ENCODE assay signal across 19 cellular contexts in the genomic region with DNA sequence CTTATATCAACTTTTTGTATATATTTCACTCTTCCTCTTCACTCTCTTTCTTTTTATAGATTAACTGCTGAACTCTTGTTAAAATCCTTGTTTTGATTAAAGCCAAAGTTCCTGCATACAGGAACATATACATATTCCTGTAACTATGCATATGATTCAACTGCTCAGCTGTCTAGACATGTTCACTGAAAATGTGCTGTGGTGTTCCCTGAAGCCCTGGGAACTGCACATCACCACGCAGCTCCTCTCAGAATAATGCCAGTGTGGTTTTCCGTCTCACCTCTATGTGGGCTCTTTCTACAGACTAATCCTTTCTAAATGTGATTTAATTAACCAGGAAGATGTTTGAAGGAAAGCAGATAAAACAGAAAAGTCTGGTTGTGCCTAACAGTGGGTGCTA. TPM values are rescaled to one million over a fixed set of nuclear protein-coding genes. Genes with fewer than 3 reads are reported as not detected.
"Had no signal": no experiment of that assay in that cellular context is flagged by ENCODE, and none has a peak within 500 bp of the region (broad histone marks: within the 10 kb centered on the region; RNA-seq: fewer than 3 reads in every experiment).

No MANE protein-coding gene starts in this region.

- H3K36me3 ChIP-seq: adrenal gland, SJCRH30 had no signal

- H3K4me2 ChIP-seq: PC-9 had no signal

- H3K27me3 ChIP-seq: adrenal gland, SJCRH30 had no signal

- ATAC-seq: activated CD4-positive, CD25-positive, alpha-beta regulatory T cell treated with anti-CD3 and anti-CD28 coated beads, Interleukin-2, amount 50 U/mL, for 24 hours; activated CD8-positive, alpha-beta T cell treated with anti-CD3 and anti-CD28 coated beads for 36 hours had no signal

- DNase-seq: activated CD4-positive, alpha-beta T cell treated with anti-CD3 and anti-CD28 coated beads for 4 hours; activated CD8-positive, alpha-beta memory T cell treated with anti-CD3 and anti-CD28 coated beads, Interleukin-2, amount 50 U/mL, for 4 hours; activated CD8-positive, alpha-beta T cell treated with anti-CD3 and anti-CD28 coated beads for 36 hours; activated naive CD4-positive, alpha-beta T cell treated with anti-CD3 and anti-CD28 coated beads, Interleukin-2, amount 50 U/mL, for 16 hours; activated naive CD8-positive, alpha-beta T cell treated with anti-CD3 and anti-CD28 coated beads, Interleukin-2, amount 10 ng/mL, durations not matched to agents 7 days and 5 days; activated T-cell treated with anti-CD3 and anti-CD28 coated beads, Interleukin-2, amount 50 U/mL, for 1 hour; adrenal gland; anterior cingulate cortex; MM.1S; NCI-H1105; NCI-H1436; NCI-H1694 treated with DMSO at 0.1 percent for 48 hours; NCI-H2029 treated with DMSO at 0.1 percent for 48 hours; NCI-H510A treated with DMSO at 0.1 percent for 48 hours; PC-9; Right ventricle myocardium superior; SJCRH30 had no signal

- H3K4me1 ChIP-seq: adrenal gland, SJCRH30 had no signal

- H3K27ac ChIP-seq: adrenal gland, PC-9, SJCRH30 had no signal

- H3K4me3 ChIP-seq: adrenal gland, PC-9, SJCRH30 had no signal

- H3K9me3 ChIP-seq: adrenal gland, SJCRH30 had no signal

- H2AFZ ChIP-seq: PC-9 had no signal

RNA-seq across cellular contexts. Expression of gene MMP12, which starts 25.6 kb away (rescaled TPM):
- total RNA-seq: activated CD8-positive, alpha-beta T cell treated with anti-CD3 and anti-CD28 coated beads for 36 hours; activated naive CD8-positive, alpha-beta T cell treated with anti-CD3 and anti-CD28 coated beads, Interleukin-2, amount 10 ng/mL, durations not matched to agents 7 days and 5 days; adrenal gland; cardiac septum; PC-9; Right ventricle myocardium superior; SJCRH30 had no signal
- polyA plus RNA-seq: adrenal gland had no signal

RNA-seq across cellular contexts. Expression of gene MMP13, which starts 55.2 kb away (rescaled TPM):
- total RNA-seq: activated CD8-positive, alpha-beta T cell treated with anti-CD3 and anti-CD28 coated beads for 36 hours; activated naive CD8-positive, alpha-beta T cell treated with anti-CD3 and anti-CD28 coated beads, Interleukin-2, amount 10 ng/mL, durations not matched to agents 7 days and 5 days; adrenal gland; cardiac septum; PC-9; Right ventricle myocardium superior; SJCRH30 had no signal
- polyA plus RNA-seq: adrenal gland had no signal

RNA-seq across cellular contexts. Expression of gene MMP3, which starts 56.9 kb away (rescaled TPM):
- total RNA-seq: activated CD8-positive, alpha-beta T cell treated with anti-CD3 and anti-CD28 coated beads for 36 hours; activated naive CD8-positive, alpha-beta T cell treated with anti-CD3 and anti-CD28 coated beads, Interleukin-2, amount 10 ng/mL, durations not matched to agents 7 days and 5 days; cardiac septum; PC-9; Right ventricle myocardium superior had no signal
- polyA plus RNA-seq: adrenal gland had no signal
